ENCODE assay signal across 12 cellular contexts in the genomic region with DNA sequence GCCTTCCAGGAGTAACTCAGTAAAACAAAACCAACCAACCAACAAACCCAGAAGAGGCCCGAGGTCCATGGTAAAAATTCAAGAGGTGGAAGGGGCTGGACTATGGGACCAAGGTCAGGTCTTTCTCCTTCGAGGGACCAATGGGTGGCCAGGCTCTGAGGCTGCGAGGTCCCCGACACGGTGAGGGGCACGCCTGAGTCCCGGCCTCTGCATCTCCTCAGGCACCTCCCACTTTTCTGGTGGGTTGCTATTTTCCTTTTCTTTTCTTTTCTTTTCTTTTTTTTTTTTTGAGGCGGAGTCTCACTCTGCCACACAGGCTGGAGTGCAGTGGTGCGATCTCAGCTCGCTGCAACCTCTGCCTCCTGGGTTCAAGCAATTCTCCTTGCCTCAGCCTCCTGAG. TPM values are rescaled to one million over a fixed set of nuclear protein-coding genes. Genes with fewer than 3 reads are reported as not detected.
A peak's percentile ranks its signal among the peaks of the same experiment; 100 is the strongest.
DNase-seq lines count a peak whose midpoint lies in the region; ATAC-seq and TF ChIP-seq lines count a peak whose summit lies in the region.
"Had no signal": no experiment of that assay in that cellular context is flagged by ENCODE, and none has a peak within 500 bp of the region (broad histone marks: within the 10 kb centered on the region; RNA-seq: fewer than 3 reads in every experiment).

No MANE protein-coding gene starts in this region.

- peak overlapping the region; percentile 100 for H3K27ac Mint-ChIP-seq in activated CD8-positive, alpha-beta T cell treated with anti-CD3 and anti-CD28 coated beads, Interleukin-2, amount 10 ng/mL, durations not matched to agents 7 days and 5 days
- H3K27ac Mint-ChIP-seq in memory B cell: peak overlapping the region; percentile 99

- H3K9me3 ChIP-seq in right cardiac atrium (ENCODE audit: control insufficient read depth, low read length): no peaks in the 10 kb centered on the region
- no peaks in the 10 kb centered on the region for H3K9me3 ChIP-seq in left ventricle myocardium inferior (replicated peaks)
- H3K9me3 ChIP-seq in transverse colon: no peaks in the 10 kb centered on the region

- H3K27ac ChIP-seq in right cardiac atrium (ENCODE audit: low read length) (no peak overlapping the region), left ventricle myocardium inferior (replicated peaks) (no peak overlapping the region), transverse colon (peak overlapping the region; percentile 95 to 99 (median 98))

- H3K9me3 Mint-ChIP-seq in activated CD8-positive, alpha-beta T cell treated with anti-CD3 and anti-CD28 coated beads, Interleukin-2, amount 10 ng/mL, durations not matched to agents 7 days and 5 days (ENCODE audit: insufficient read depth): no peaks in the 10 kb centered on the region
- no peaks in the 10 kb centered on the region for H3K9me3 Mint-ChIP-seq in memory B cell

- 91% methylated on average over 10 of the region's 10 CpGs for WGBS in right cardiac atrium
- WGBS in transverse colon (ENCODE audit: low coverage in 1 of 2), 2 donors: 80 to 89% methylated on average over 6 to 10 of the region's 10 CpGs

- no peaks in the 10 kb centered on the region for H3K36me3 Mint-ChIP-seq in activated CD8-positive, alpha-beta T cell treated with anti-CD3 and anti-CD28 coated beads, Interleukin-2, amount 10 ng/mL, durations not matched to agents 7 days and 5 days (ENCODE audit: low read depth)
- H3K36me3 Mint-ChIP-seq in memory B cell: no peaks in the 10 kb centered on the region

- H3K4me1 ChIP-seq in right cardiac atrium (ENCODE audit: control insufficient read depth, insufficient read depth, low read length) (no peaks in the 10 kb centered on the region), left ventricle myocardium inferior (peaks cover 39% of the 10 kb centered on the region), transverse colon (peaks cover 39 to 54% (median 47%) of the 10 kb centered on the region in 4 donors)

- peak overlapping the region; percentile 88 for H3K4me3 Mint-ChIP-seq in activated CD8-positive, alpha-beta T cell treated with anti-CD3 and anti-CD28 coated beads, Interleukin-2, amount 10 ng/mL, durations not matched to agents 7 days and 5 days
- peak overlapping the region; percentile 70 for H3K4me3 Mint-ChIP-seq in memory B cell

- H3K4me3 ChIP-seq in right cardiac atrium (ENCODE audit: low read length) (no peak overlapping the region), left ventricle myocardium inferior (no peak overlapping the region), transverse colon (no peak overlapping the region)

- ATAC-seq in right cardiac atrium (no peak), memory B cell (ENCODE audit: low read depth) (no peak)
- ATAC-seq in activated CD8-positive, alpha-beta T cell treated with anti-CD3 and anti-CD28 coated beads, Interleukin-2, amount 10 ng/mL, durations not matched to agents 7 days and 5 days: no peak

- in situ Hi-C loops in transverse colon (cut with MboI; ENCODE audit: low pct_ligation_motif_present in 1 of 4, low pct_unique_long_range_greater_than_20kb in 1 of 4, low sequenced_read_pairs in 3 of 4): no loop called here

- DNase-seq in right cardiac atrium (peak in 2 of 3 donors; percentile 16 to 53), left ventricle myocardium inferior (no peak), memory B cell (ENCODE audit: low spot score in 2 of 2) (no peak), transverse colon (no peak), DMS153 treated with DMSO at 0.1 percent for 48 hours (lab: John Stamatoyannopoulos, UW; ENCODE audit: unreplicated experiment) (no peak), NCI-H2029 treated with DMSO at 0.1 percent for 48 hours (lab: John Stamatoyannopoulos, UW) (no peak), GM19238 (ENCODE audit: insufficient read length, low spot score) (no peak)
- no peak for DNase-seq in activated CD8-positive, alpha-beta T cell treated with anti-CD3 and anti-CD28 coated beads, Interleukin-2, amount 10 ng/mL, durations not matched to agents 7 days and 5 days
- DNase-seq: AML-193, HCEC 1CT, NCI-H2227 treated with DMSO at 0.1 percent for 48 hours, RPMI8226 had no signal

- intact Hi-C loops in right cardiac atrium (cut with DNase I) (loop anchor here in 1 of 4 donors (10.0 kb wide), 1 partner anchor 65 kb away; no protein-coding TSS in a partner anchor), left ventricle myocardium inferior (cut with micrococcal nuclease) (no loop called here), transverse colon (cut with DNase I; ENCODE audit: low total_unique reads) (no loop called here)

- no peak for TF ChIP-seq EP300 in transverse colon (IDR thresholded peaks at IDR 0.05; ENCODE audit: low read depth)

- no peaks in the 10 kb centered on the region for H3K27me3 Mint-ChIP-seq in activated CD8-positive, alpha-beta T cell treated with anti-CD3 and anti-CD28 coated beads, Interleukin-2, amount 10 ng/mL, durations not matched to agents 7 days and 5 days (ENCODE audit: low read depth)
- no peaks in the 10 kb centered on the region for H3K27me3 Mint-ChIP-seq in memory B cell

- CTCF ChIA-PET in activated CD8-positive, alpha-beta T cell treated with anti-CD3 and anti-CD28 coated beads, Interleukin-2, amount 10 ng/mL, durations not matched to agents 7 days and 5 days (lab: Charles Lee): interaction anchor here (0.8 to 10.2 kb wide), 10 partner anchors 7 to 64 kb away, joined by 3 to 132 read pairs (median 10); a partner anchor contains a TSS

- no peak for TF ChIP-seq POLR2A in transverse colon (IDR thresholded peaks at IDR 0.05)

- POLR2A ChIA-PET in activated CD8-positive, alpha-beta T cell treated with anti-CD3 and anti-CD28 coated beads, Interleukin-2, amount 10 ng/mL, durations not matched to agents 7 days and 5 days (lab: Charles Lee): interaction anchor here (1.4 to 3.7 kb wide), 4 partner anchors 17 to 26 kb away, joined by 3 to 35 read pairs (median 16); a partner anchor contains a TSS

- H3K27me3 ChIP-seq in right cardiac atrium (ENCODE audit: control insufficient read depth, insufficient read depth) (no peaks in the 10 kb centered on the region), left ventricle myocardium inferior (ENCODE audit: low read depth) (peaks cover 23% of the 10 kb centered on the region), transverse colon (no peaks in the 10 kb centered on the region)

- TF ChIP-seq CTCF in left ventricle myocardium inferior (IDR thresholded peaks at IDR 0.05; ENCODE audit: borderline replicate concordance) (no peak), transverse colon (IDR thresholded peaks at IDR 0.05) (no peak)

- H3K4me1 Mint-ChIP-seq in activated CD8-positive, alpha-beta T cell treated with anti-CD3 and anti-CD28 coated beads, Interleukin-2, amount 10 ng/mL, durations not matched to agents 7 days and 5 days (ENCODE audit: low read depth): peaks cover 90% of the 10 kb centered on the region
- peaks cover 41% of the 10 kb centered on the region for H3K4me1 Mint-ChIP-seq in memory B cell

- no peaks in the 10 kb centered on the region for H3K36me3 ChIP-seq in left ventricle myocardium inferior
- no peaks in the 10 kb centered on the region for H3K36me3 ChIP-seq in transverse colon

RNA-seq across cellular contexts. Expression of a gene that starts 18.0 kb away (rescaled TPM):
- total RNA-seq in right cardiac atrium (1 to 10 TPM in 2 of 4 donors, under 1 TPM in 2; 0.31 to 1.4 (median 0.80) TPM), left ventricle myocardium inferior (0.47 TPM), transverse colon (1 to 10 TPM; 6.1 to 9.7 (median 7.4) TPM)
- 0.45 TPM for polyA plus RNA-seq in right cardiac atrium
- total RNA-seq in activated CD8-positive, alpha-beta T cell treated with anti-CD3 and anti-CD28 coated beads, Interleukin-2, amount 10 ng/mL, durations not matched to agents 7 days and 5 days: 100 to 1,000 TPM; 334 to 355 TPM

RNA-seq across cellular contexts. Expression of a gene that starts 26.0 kb away (rescaled TPM):
- total RNA-seq in right cardiac atrium (10 to 100 TPM; 68.8 to 81.7 (median 77.4) TPM), left ventricle myocardium inferior (61.8 TPM), transverse colon (100 to 1,000 TPM in 2 of 4 donors, 10 to 100 TPM in 2; 86.0 to 230 (median 148) TPM)
- 61.7 TPM for polyA plus RNA-seq in right cardiac atrium
- total RNA-seq in activated CD8-positive, alpha-beta T cell treated with anti-CD3 and anti-CD28 coated beads, Interleukin-2, amount 10 ng/mL, durations not matched to agents 7 days and 5 days: 100 to 1,000 TPM in 1 of 2 experiments, 10 to 100 TPM in 1; 99.5 to 111 TPM

RNA-seq across cellular contexts. Expression of a gene that starts 34.1 kb away (rescaled TPM):
- total RNA-seq in right cardiac atrium: 1 to 10 TPM; 2.8 to 5.7 (median 3.3) TPM
- 2.5 TPM for polyA plus RNA-seq in right cardiac atrium
- 3.9 TPM for total RNA-seq in left ventricle myocardium inferior
- total RNA-seq in activated CD8-positive, alpha-beta T cell treated with anti-CD3 and anti-CD28 coated beads, Interleukin-2, amount 10 ng/mL, durations not matched to agents 7 days and 5 days: under 1 TPM; 0.92 to 0.94 TPM
- total RNA-seq in transverse colon: 100 to 1,000 TPM in 2 of 4 donors, 10 to 100 TPM in 1, 1 to 10 TPM in 1; 5.8 to 127 (median 107) TPM

RNA-seq across cellular contexts. Expression of a gene that starts 59.6 kb away (rescaled TPM):
- total RNA-seq in right cardiac atrium: not detected
- not detected for polyA plus RNA-seq in right cardiac atrium
- not detected for total RNA-seq in left ventricle myocardium inferior
- not detected for total RNA-seq in activated CD8-positive, alpha-beta T cell treated with anti-CD3 and anti-CD28 coated beads, Interleukin-2, amount 10 ng/mL, durations not matched to agents 7 days and 5 days
- not detected for total RNA-seq in transverse colon

Comparison
In these comparisons a context has a peak if more than half of its experiments do, and no peak if none do; other contexts are left out.
1. DNase-seq: peak in right cardiac atrium (2 of 3); none in left ventricle myocardium inferior (single experiment), activated CD8-positive, alpha-beta T cell treated with anti-CD3 and anti-CD28 coated beads, Interleukin-2, amount 10 ng/mL, durations not matched to agents 7 days and 5 days (single experiment), memory B cell (0 of 2), transverse colon (single experiment), DMS153 treated with DMSO at 0.1 percent for 48 hours (single experiment), NCI-H2029 treated with DMSO at 0.1 percent for 48 hours (single experiment) and GM19238 (single experiment).
2. H3K27ac ChIP-seq: peak in transverse colon (4 of 4); none in right cardiac atrium (single experiment) and left ventricle myocardium inferior (single experiment).
3. RNA of a gene that starts 18.0 kb away (total RNA-seq): 334 to 355 TPM in activated CD8-positive, alpha-beta T cell treated with anti-CD3 and anti-CD28 coated beads, Interleukin-2, amount 10 ng/mL, durations not matched to agents 7 days and 5 days; 6.1 to 9.7 TPM in transverse colon, 0.31 to 1.4 TPM in right cardiac atrium and 0.47 TPM in left ventricle myocardium inferior (single experiment); every median in the first group is over 10 times any median in the second.